8 cellular contexts compared by ENCODE assay signal in the genomic region with DNA sequence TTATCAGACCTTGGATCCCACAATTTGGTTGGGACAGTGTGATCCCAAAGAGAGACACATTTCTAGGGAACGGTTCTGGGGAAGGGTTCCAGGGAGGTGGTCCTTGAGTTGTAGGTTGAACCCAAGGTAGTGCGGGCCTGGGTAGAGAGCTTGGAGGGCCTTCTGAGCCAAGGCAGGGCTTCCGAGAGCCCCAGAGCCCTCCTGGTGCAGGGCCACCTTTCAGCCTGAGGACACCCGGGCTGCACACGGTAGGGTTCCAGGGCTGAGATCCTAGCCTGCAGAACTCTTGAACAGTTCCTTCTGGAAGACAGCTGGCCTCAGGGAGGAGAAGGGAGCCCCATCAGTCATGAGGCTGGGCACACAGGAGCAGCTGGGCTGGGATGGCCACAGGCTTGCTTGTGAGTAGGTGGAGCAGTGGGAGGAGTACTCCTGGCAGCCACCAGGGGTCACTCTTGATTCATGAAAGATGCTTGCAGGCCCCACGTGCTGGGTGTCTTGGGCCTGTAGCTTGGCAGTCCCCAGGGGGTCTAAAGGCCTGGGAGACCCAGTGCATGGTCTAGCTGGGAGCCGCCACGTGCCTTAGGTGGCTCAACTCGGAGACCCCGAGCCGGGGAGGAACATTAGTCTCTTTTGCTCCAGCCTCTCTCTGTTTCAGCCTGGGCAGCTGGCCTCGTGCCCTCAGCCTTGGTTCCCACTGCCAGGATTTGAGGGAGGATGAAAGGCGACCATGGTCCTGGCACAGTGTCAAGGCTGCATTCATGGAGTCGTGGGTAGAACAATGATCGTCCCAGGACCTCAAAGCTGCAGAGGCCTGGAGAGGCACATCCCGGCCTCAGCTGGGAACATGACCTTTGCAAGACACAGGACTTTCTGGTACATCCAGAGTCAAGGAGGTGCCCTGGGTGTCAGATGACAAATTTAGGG.
DNase-seq lines count a peak whose midpoint lies in the region; ATAC-seq and TF ChIP-seq lines count a peak whose summit lies in the region.

No MANE protein-coding gene starts in this region.

- no peaks in the 10 kb centered on the region for H3K4me1 ChIP-seq in CD8-positive, alpha-beta memory T cell (ENCODE audit: insufficient read depth, low read length)

- H3K4me1 Mint-ChIP-seq in CD8-positive, alpha-beta memory T cell, result no peaks in the 10 kb centered on the region
- H3K4me1 Mint-ChIP-seq in stimulated activated effector memory CD8-positive, alpha-beta T cell treated with anti-CD3 and anti-CD28 coated beads, Interleukin-12 subunit alpha, Interleukin-12 subunit beta, amount 100 ng/mL, for 72 hours, result no peaks in the 10 kb centered on the region

- peak; percentile 24 to 64 (median 36) for DNase-seq in CD8-positive, alpha-beta memory T cell
- DNase-seq in NCI-H82 (lab: John Stamatoyannopoulos, UW), result peak; percentile 94
- peak; percentile 1 to 16 for DNase-seq in activated CD8-positive, alpha-beta memory T cell treated with anti-CD3 and anti-CD28 coated beads for 1 hour (ENCODE audit: extremely low read depth in 1 of 2, low read depth in 1 of 2)
- peak; percentile 56 for DNase-seq in epithelial cell of esophagus (ENCODE audit: low read depth)
- peak; percentile 86 for DNase-seq in myocyte (ENCODE audit: low read depth)
- peak; percentile 49 to 76 for DNase-seq in stimulated activated effector memory CD8-positive, alpha-beta T cell treated with anti-CD3 and anti-CD28 coated beads, Interleukin-12 subunit alpha, Interleukin-12 subunit beta, amount 100 ng/mL, for 72 hours (ENCODE audit: low spot score in 2 of 2)

- ATAC-seq in GM19438 (IDR thresholded peaks at IDR 0.05; ENCODE audit: low read depth, unreplicated experiment), result peak; percentile 96
- peak; percentile 78 for ATAC-seq in HG03571 (IDR thresholded peaks at IDR 0.05; ENCODE audit: unreplicated experiment)
- peak; percentile 74 for ATAC-seq in stimulated activated effector memory CD8-positive, alpha-beta T cell treated with anti-CD3 and anti-CD28 coated beads, Interleukin-12 subunit alpha, Interleukin-12 subunit beta, amount 100 ng/mL, for 72 hours

- H3K27me3 Mint-ChIP-seq in CD8-positive, alpha-beta memory T cell, result peaks cover 3 to 6% of the 10 kb centered on the region in 2 donors

- CTCF ChIA-PET in CD8-positive, alpha-beta memory T cell (lab: Charles Lee), result interaction anchor here (0.9 to 1.6 kb wide), 4 partner anchors 9 to 22 kb away, joined by 3 to 4 read pairs (median 4); no protein-coding TSS in a partner anchor

- H3K9me3 ChIP-seq in CD8-positive, alpha-beta memory T cell (ENCODE audit: low read length), result no peaks in the 10 kb centered on the region

- no peaks in the 10 kb centered on the region for H3K36me3 ChIP-seq in CD8-positive, alpha-beta memory T cell (ENCODE audit: insufficient read depth, low read length)

- TF ChIP-seq CTCF in epithelial cell of esophagus (IDR thresholded peaks at IDR 0.05; ENCODE audit: insufficient read depth, low read depth, low read length, missing control alignments), result peak; percentile 54

- no peak overlapping the region for H3K4me3 ChIP-seq in CD8-positive, alpha-beta memory T cell (ENCODE audit: low read length)
- no peak overlapping the region for H3K4me3 ChIP-seq in epithelial cell of esophagus (ENCODE audit: low read length)

- H3K27me3 ChIP-seq in CD8-positive, alpha-beta memory T cell (ENCODE audit: insufficient read depth, low read length, poor library complexity, severe bottlenecking), result no peaks in the 10 kb centered on the region

- H3K9me3 Mint-ChIP-seq in CD8-positive, alpha-beta memory T cell, result peaks cover 0 to 10% (median 3%) of the 10 kb centered on the region in 5 donors
- H3K9me3 Mint-ChIP-seq in stimulated activated effector memory CD8-positive, alpha-beta T cell treated with anti-CD3 and anti-CD28 coated beads, Interleukin-12 subunit alpha, Interleukin-12 subunit beta, amount 100 ng/mL, for 72 hours, result peaks cover 4% of the 10 kb centered on the region

- no peak overlapping the region for H3K27ac ChIP-seq in CD8-positive, alpha-beta memory T cell (ENCODE audit: low read depth, low read length)

- H3K27ac Mint-ChIP-seq in CD8-positive, alpha-beta memory T cell, result no peak overlapping the region
- no peak overlapping the region for H3K27ac Mint-ChIP-seq in stimulated activated effector memory CD8-positive, alpha-beta T cell treated with anti-CD3 and anti-CD28 coated beads, Interleukin-12 subunit alpha, Interleukin-12 subunit beta, amount 100 ng/mL, for 72 hours

- no peak overlapping the region for H3K4me3 Mint-ChIP-seq in CD8-positive, alpha-beta memory T cell
- no peak overlapping the region for H3K4me3 Mint-ChIP-seq in stimulated activated effector memory CD8-positive, alpha-beta T cell treated with anti-CD3 and anti-CD28 coated beads, Interleukin-12 subunit alpha, Interleukin-12 subunit beta, amount 100 ng/mL, for 72 hours

- no peaks in the 10 kb centered on the region for H3K36me3 Mint-ChIP-seq in CD8-positive, alpha-beta memory T cell
- no peaks in the 10 kb centered on the region for H3K36me3 Mint-ChIP-seq in stimulated activated effector memory CD8-positive, alpha-beta T cell treated with anti-CD3 and anti-CD28 coated beads, Interleukin-12 subunit alpha, Interleukin-12 subunit beta, amount 100 ng/mL, for 72 hours

- POLR2A ChIA-PET in CD8-positive, alpha-beta memory T cell (lab: Charles Lee), result no interaction called here

Comparison
In these comparisons a context has a peak if more than half of its experiments do, and no peak if none do; other contexts are left out.
1. DNase-seq: peak in every context shown above with its lines; median percentile 94 in NCI-H82; 86 in myocyte; 62 in stimulated activated effector memory CD8-positive, alpha-beta T cell treated with anti-CD3 and anti-CD28 coated beads, Interleukin-12 subunit alpha, Interleukin-12 subunit beta, amount 100 ng/mL, for 72 hours; 56 in epithelial cell of esophagus; 36 in CD8-positive, alpha-beta memory T cell; 8 in activated CD8-positive, alpha-beta memory T cell treated with anti-CD3 and anti-CD28 coated beads for 1 hour.